Comparison of ENCODE assay signal across 11 cellular contexts in the genomic region with DNA sequence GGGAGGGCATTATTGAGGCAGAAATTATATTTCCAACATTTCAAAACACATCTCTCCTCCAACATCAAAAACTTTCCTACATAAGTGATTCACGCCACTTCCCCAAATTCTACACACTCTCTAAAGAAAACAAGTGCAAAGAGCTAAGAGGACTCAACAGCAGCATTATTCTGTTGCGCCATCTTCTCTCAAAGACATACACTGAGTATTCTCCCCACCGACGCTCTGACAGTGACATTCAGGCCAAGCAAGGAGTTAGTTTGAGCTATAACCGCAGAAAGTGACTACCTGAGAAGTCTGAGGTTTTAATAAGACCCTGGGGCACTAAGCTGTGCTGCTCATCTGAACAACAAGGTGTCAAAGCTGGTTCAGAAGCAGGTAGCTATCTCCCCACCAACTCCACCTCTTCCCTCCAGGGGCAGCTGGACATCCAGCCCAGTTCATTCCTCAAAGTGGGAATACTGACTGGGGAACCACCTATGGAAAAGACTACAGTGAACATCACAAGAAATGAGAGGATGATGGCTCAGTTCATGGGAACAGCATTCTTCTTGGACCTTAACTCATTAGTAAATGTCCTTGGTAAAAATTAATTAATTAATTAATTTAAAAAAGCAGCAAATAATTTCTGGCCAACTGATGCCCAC.
DNase-seq lines count a peak whose midpoint lies in the region; ATAC-seq and TF ChIP-seq lines count a peak whose summit lies in the region.
"Had no signal": no experiment of that assay in that cellular context is flagged by ENCODE, and none has a peak within 500 bp of the region (broad histone marks: within the 10 kb centered on the region; RNA-seq: fewer than 3 reads in every experiment).

No MANE protein-coding gene starts in this region.

- H2AK5ac ChIP-seq in neuronal stem cell (ENCODE audit: low read depth, low read length), result no peak overlapping the region

- H3K9ac ChIP-seq in MM.1S (ENCODE audit: low read length), result peak overlapping the region; percentile 74
- H3K9ac ChIP-seq in neuronal stem cell (ENCODE audit: low read depth, low read length, poor library complexity), result no peak overlapping the region

- H3K14ac ChIP-seq in neuronal stem cell (ENCODE audit: low read length), result no peak overlapping the region

- H3K9me3 ChIP-seq in MM.1S (replicated peaks; ENCODE audit: insufficient read depth, low read length) (no peaks in the 10 kb centered on the region), neuronal stem cell (replicated peaks in 1 of 2; ENCODE audit: control insufficient read depth in 2 of 2, insufficient read depth in 1 of 2, low read depth in 1 of 2, low read length in 2 of 2) (no peaks in the 10 kb centered on the region)
- H3K9me3 ChIP-seq: right lobe of liver had no signal

- H3K36me3 ChIP-seq in MM.1S (replicated peaks; ENCODE audit: insufficient read depth, low read length), result peaks cover 9% of the 10 kb centered on the region; the same call in 1 of the 2 replicates
- H3K36me3 ChIP-seq in neuronal stem cell (replicated peaks in 1 of 2; ENCODE audit: control insufficient read depth in 2 of 2, insufficient read depth in 2 of 2, low read length in 2 of 2), result peaks cover 19 to 89% of the 10 kb centered on the region in 2 donors
- H3K36me3 ChIP-seq: right lobe of liver had no signal

- H2BK5ac ChIP-seq in neuronal stem cell (ENCODE audit: low read length), result no peak overlapping the region

- no peak overlapping the region for H3K23ac ChIP-seq in neuronal stem cell (ENCODE audit: low read depth, low read length, poor library complexity)

- H3K4ac ChIP-seq in neuronal stem cell (ENCODE audit: low read length), result no peak overlapping the region

- H3K4me1 Mint-ChIP-seq in stimulated activated memory B cell treated with anti-CD40 and anti-IgM and Interleukin-4, amounts not matched to agents 10 μg/mL and 1 μg/mL and 100 μg/mL, for 72 hours, result peaks cover 86% of the 10 kb centered on the region
- peaks cover 25% of the 10 kb centered on the region for H3K4me1 Mint-ChIP-seq in osteocyte (ENCODE audit: unreplicated experiment)

- H2AFZ ChIP-seq in MM.1S (ENCODE audit: low read length), result no peak overlapping the region
- no peak overlapping the region for H2AFZ ChIP-seq in neuronal stem cell (ENCODE audit: low read length)

- peak overlapping the region; percentile 16; the same call in 1 of the 2 replicates for H3K4me3 ChIP-seq in MM.1S (ENCODE audit: low read length)
- H3K4me3 ChIP-seq in neuronal stem cell (ENCODE audit: low read length in 2 of 2), result no peak overlapping the region
- H3K4me3 ChIP-seq: right lobe of liver had no signal

- H3K4me1 ChIP-seq in MM.1S (ENCODE audit: low read length) (peaks cover 84% of the 10 kb centered on the region), neuronal stem cell (ENCODE audit: control insufficient read depth in 2 of 2, insufficient read depth in 1 of 2, low read depth in 1 of 2, low read length in 2 of 2) (peaks cover 6 to 15% of the 10 kb centered on the region in 2 donors)

- DNase-seq in MM.1S (peak; percentile 92), neuronal stem cell (ENCODE audit: low spot score) (no peak), osteocyte (ENCODE audit: extremely low spot score, unreplicated experiment) (no peak), NCI-H748 treated with DMSO at 0.1 percent for 48 hours (lab: John Stamatoyannopoulos, UW) (no peak)
- DNase-seq: activated naive CD4-positive, alpha-beta T cell treated with anti-CD3 and anti-CD28 coated beads for 36 hours; left colon; right lobe of liver; stimulated activated naive CD4-positive, alpha-beta T cell treated with Interleukin-2 at 50 U/mL for 16 hours had no signal

- peaks cover 83% of the 10 kb centered on the region for H3K36me3 Mint-ChIP-seq in stimulated activated memory B cell treated with anti-CD40 and anti-IgM and Interleukin-4, amounts not matched to agents 10 μg/mL and 1 μg/mL and 100 μg/mL, for 72 hours
- peaks cover 64% of the 10 kb centered on the region for H3K36me3 Mint-ChIP-seq in osteocyte (ENCODE audit: unreplicated experiment)

- H3K27me3 ChIP-seq in MM.1S (replicated peaks; ENCODE audit: insufficient read depth, low read length) (no peaks in the 10 kb centered on the region), neuronal stem cell (ENCODE audit: control insufficient read depth in 3 of 3, insufficient read depth in 3 of 3, low read depth in 1 of 3, low read length in 3 of 3) (no peaks in the 10 kb centered on the region)
- H3K27me3 ChIP-seq: right lobe of liver had no signal

- H2BK15ac ChIP-seq in neuronal stem cell (ENCODE audit: low read length), result no peak overlapping the region

- H3K79me2 ChIP-seq in MM.1S (ENCODE audit: low read length), result peaks cover 66% of the 10 kb centered on the region

- no peak for TF ChIP-seq CTCF in MM.1S (IDR thresholded peaks at IDR 0.05; ENCODE audit: low read length)
- no peak for TF ChIP-seq CTCF in osteocyte (IDR thresholded peaks at IDR 0.05)

- H4K8ac ChIP-seq in neuronal stem cell (ENCODE audit: low read depth, low read length), result no peak overlapping the region

- H4K20me1 ChIP-seq in MM.1S (ENCODE audit: insufficient read depth, low read length), result no peaks in the 10 kb centered on the region

- no peaks in the 10 kb centered on the region for H3K27me3 Mint-ChIP-seq in stimulated activated memory B cell treated with anti-CD40 and anti-IgM and Interleukin-4, amounts not matched to agents 10 μg/mL and 1 μg/mL and 100 μg/mL, for 72 hours
- no peaks in the 10 kb centered on the region for H3K27me3 Mint-ChIP-seq in osteocyte (ENCODE audit: unreplicated experiment)

- peak overlapping the region; percentile 62 for H3K4me3 Mint-ChIP-seq in stimulated activated memory B cell treated with anti-CD40 and anti-IgM and Interleukin-4, amounts not matched to agents 10 μg/mL and 1 μg/mL and 100 μg/mL, for 72 hours
- H3K4me3 Mint-ChIP-seq in osteocyte (ENCODE audit: unreplicated experiment), result no peak overlapping the region
- H3K4me3 Mint-ChIP-seq: activated naive CD4-positive, alpha-beta T cell treated with anti-CD3 and anti-CD28 coated beads for 36 hours had no signal

- no peak overlapping the region for H4K91ac ChIP-seq in neuronal stem cell (ENCODE audit: low read depth, low read length, poor library complexity)

- H3K4me2 ChIP-seq in MM.1S (ENCODE audit: low read depth, low read length) (peak overlapping the region; percentile 62), neuronal stem cell (ENCODE audit: insufficient read depth, low read length, poor library complexity, severe bottlenecking) (no peak overlapping the region)

- peaks cover 61% of the 10 kb centered on the region for H3F3A ChIP-seq in MM.1S (ENCODE audit: insufficient read depth, low read length)

- H3K9me2 ChIP-seq in MM.1S (replicated peaks; ENCODE audit: insufficient read depth, low read length), result no peaks in the 10 kb centered on the region

- H2BK12ac ChIP-seq in neuronal stem cell (ENCODE audit: low read length), result no peak overlapping the region

- no peaks in the 10 kb centered on the region for H3K79me1 ChIP-seq in neuronal stem cell (ENCODE audit: low read depth, low read length)

- peaks cover 3% of the 10 kb centered on the region for H3K9me3 Mint-ChIP-seq in stimulated activated memory B cell treated with anti-CD40 and anti-IgM and Interleukin-4, amounts not matched to agents 10 μg/mL and 1 μg/mL and 100 μg/mL, for 72 hours
- H3K9me3 Mint-ChIP-seq in osteocyte (ENCODE audit: unreplicated experiment), result no peaks in the 10 kb centered on the region
- H3K9me3 Mint-ChIP-seq: activated naive CD4-positive, alpha-beta T cell treated with anti-CD3 and anti-CD28 coated beads for 36 hours had no signal

- 100% methylated on average over 1 of the region's 5 CpGs; no CpG with 5 or more reads in 1 of the 2 donors for WGBS in neuronal stem cell (ENCODE audit: extremely low coverage in 2 of 2, insufficient read length in 2 of 2, insufficient replicate concordance in 1 of 2), 2 donors

- no peak overlapping the region for H3K18ac ChIP-seq in neuronal stem cell (ENCODE audit: low read length)

- H2BK120ac ChIP-seq in neuronal stem cell (ENCODE audit: low read depth, low read length), result no peak overlapping the region

- H3K27ac ChIP-seq in MM.1S (ENCODE audit: low read length) (peak overlapping the region; percentile 99), neuronal stem cell (replicated peaks; ENCODE audit: low read length) (no peak overlapping the region)

- H3K27ac Mint-ChIP-seq in stimulated activated memory B cell treated with anti-CD40 and anti-IgM and Interleukin-4, amounts not matched to agents 10 μg/mL and 1 μg/mL and 100 μg/mL, for 72 hours, result peak overlapping the region; percentile 97
- H3K27ac Mint-ChIP-seq in osteocyte (ENCODE audit: unreplicated experiment), result no peak overlapping the region
- H3K27ac Mint-ChIP-seq: activated naive CD4-positive, alpha-beta T cell treated with anti-CD3 and anti-CD28 coated beads for 36 hours had no signal

- ATAC-seq in GM19351 (IDR thresholded peaks at IDR 0.05; ENCODE audit: unreplicated experiment) (peak; percentile 63), HG02798 (IDR thresholded peaks at IDR 0.05; ENCODE audit: poor library complexity, unreplicated experiment) (peak; percentile 53)
- peak; percentile 87 for ATAC-seq in stimulated activated memory B cell treated with anti-CD40 and anti-IgM and Interleukin-4, amounts not matched to agents 10 μg/mL and 1 μg/mL and 100 μg/mL, for 72 hours
- ATAC-seq: left colon had no signal
